In the genomic region with DNA sequence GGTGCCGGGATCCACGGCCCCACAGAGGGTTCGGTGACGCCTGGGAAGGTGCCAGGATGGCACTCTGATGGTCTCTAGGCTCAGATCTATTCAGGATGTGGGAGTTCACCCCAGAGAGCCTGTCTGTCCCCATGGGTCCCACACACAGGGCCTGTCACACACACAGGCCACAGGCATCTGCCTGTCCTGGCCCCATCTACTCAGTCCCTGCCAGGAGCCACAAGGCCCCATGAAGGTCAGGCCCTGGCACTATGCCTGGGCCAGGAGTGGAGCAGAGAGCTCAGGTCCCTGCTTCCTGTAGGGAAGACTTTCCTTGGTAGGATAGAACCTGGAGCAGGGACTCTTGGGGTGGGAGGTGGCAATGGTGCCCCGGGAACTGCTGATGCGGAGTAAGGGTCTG, we compare ENCODE assay signal across 1 cellular context.
TF ChIP-seq lines count a peak whose summit lies in the region.

No MANE protein-coding gene starts in this region.

TF ChIP-seq in SK-N-SH treated with all-trans-retinoic acid at 6 μM for 48 hours, 23 proteins besides CTCF, POLR2A, EP300 and RAD21 (continued from another document):
- TF ChIP-seq, protein P1, sequence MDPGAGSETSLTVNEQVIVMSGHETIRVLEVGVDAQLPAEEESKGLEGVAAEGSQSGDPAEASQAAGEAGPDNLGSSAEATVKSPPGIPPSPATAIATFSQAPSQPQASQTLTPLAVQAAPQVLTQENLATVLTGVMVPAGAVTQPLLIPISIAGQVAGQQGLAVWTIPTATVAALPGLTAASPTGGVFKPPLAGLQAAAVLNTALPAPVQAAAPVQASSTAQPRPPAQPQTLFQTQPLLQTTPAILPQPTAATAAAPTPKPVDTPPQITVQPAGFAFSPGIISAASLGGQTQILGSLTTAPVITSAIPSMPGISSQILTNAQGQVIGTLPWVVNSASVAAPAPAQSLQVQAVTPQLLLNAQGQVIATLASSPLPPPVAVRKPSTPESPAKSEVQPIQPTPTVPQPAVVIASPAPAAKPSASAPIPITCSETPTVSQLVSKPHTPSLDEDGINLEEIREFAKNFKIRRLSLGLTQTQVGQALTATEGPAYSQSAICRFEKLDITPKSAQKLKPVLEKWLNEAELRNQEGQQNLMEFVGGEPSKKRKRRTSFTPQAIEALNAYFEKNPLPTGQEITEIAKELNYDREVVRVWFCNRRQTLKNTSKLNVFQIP (CRISPR knock-in tag; IDR thresholded peaks at IDR 0.05; ENCODE audit: borderline replicate concordance, low read depth) = no peak
- TF ChIP-seq TOX (CRISPR knock-in tag; IDR thresholded peaks at IDR 0.05; ENCODE audit: borderline replicate concordance) = no peak
- TF ChIP-seq ZNF565 (CRISPR knock-in tag; conservative IDR thresholded peaks at IDR 0.05; ENCODE audit: low read depth) = no peak
- no peak for TF ChIP-seq ZFP30 (CRISPR knock-in tag; IDR thresholded peaks at IDR 0.05)
- TF ChIP-seq BACH2 (CRISPR knock-in tag; IDR thresholded peaks at IDR 0.05; ENCODE audit: borderline replicate concordance) = no peak
- no peak for TF ChIP-seq ISL1 (CRISPR knock-in tag; IDR thresholded peaks at IDR 0.05)
- TF ChIP-seq PPARA (CRISPR knock-in tag; IDR thresholded peaks at IDR 0.05; ENCODE audit: borderline replicate concordance) = no peak
- TF ChIP-seq ARNTL (CRISPR knock-in tag; IDR thresholded peaks at IDR 0.05; ENCODE audit: borderline replicate concordance, low read depth) = no peak
- TF ChIP-seq CSDC2 (CRISPR knock-in tag; IDR thresholded peaks at IDR 0.05) = no peak
- no peak for TF ChIP-seq RARB (CRISPR knock-in tag; IDR thresholded peaks at IDR 0.05)
